ENCODE assay signal across 16 cellular contexts in genomic region chr17:10136258-10136981, GRCh38.
DNase-seq lines count a peak whose midpoint lies in the region; ATAC-seq and TF ChIP-seq lines count a peak whose summit lies in the region.
"Had no signal": no experiment of that assay in that cellular context is flagged by ENCODE, and none has a peak within 500 bp of the region (broad histone marks: within the 10 kb centered on the region; RNA-seq: fewer than 3 reads in every experiment).

No MANE protein-coding gene starts in this region.

- no peak for TF ChIP-seq CTCF in CD14-positive monocyte (IDR thresholded peaks at IDR 0.05)
- TF ChIP-seq CTCF in chondrocyte (IDR thresholded peaks at IDR 0.05): no peak
- no peak for TF ChIP-seq CTCF in left lung (IDR thresholded peaks at IDR 0.05)
- TF ChIP-seq CTCF in esophagus squamous epithelium (IDR thresholded peaks at IDR 0.05): no peak

- DNase-seq in CD14-positive monocyte (ENCODE audit: low spot score) (no peak), chondrocyte (ENCODE audit: low spot score) (no peak), left lung (no peak), esophagus squamous epithelium (lab: John Stamatoyannopoulos, UW) (no peak)
- DNase-seq in activated CD8-positive, alpha-beta memory T cell treated with anti-CD3 and anti-CD28 coated beads, Interleukin-2, amount 50 U/mL, for 48 hours: no peak
- DNase-seq in NK-92 treated with Interleukin-12 subunit alpha and Interleukin-12 subunit beta, amount 100 ng/mL, for 24 hours (lab: John Stamatoyannopoulos, UW): no peak
- DNase-seq: activated CD4-positive, alpha-beta T cell treated with anti-CD3 and anti-CD28 coated beads, Interleukin-2, amount 10 ng/mL, durations not matched to agents 24 days and 14 days; NCI-H1694; NCI-H446; RPMI8226; stimulated activated CD4-positive, alpha-beta T cell treated with anti-CD3 and anti-CD28 coated beads, Interleukin-12 subunit alpha, Interleukin-12 subunit beta, amount 100 ng/mL, for 4 hours; SW 1271; thyroid gland had no signal

- WGBS in esophagus squamous epithelium, 2 donors: 74 to 78% methylated on average over 15 of the region's 15 CpGs

- H3K4me3 Mint-ChIP-seq in CD14-positive monocyte: peak overlapping the region; percentile 46 to 79
- H3K4me3 Mint-ChIP-seq in chondrocyte (ENCODE audit: unreplicated experiment): no peak overlapping the region
- H3K4me3 Mint-ChIP-seq: activated CD4-positive, alpha-beta T cell treated with anti-CD3 and anti-CD28 coated beads, Interleukin-2, amount 10 ng/mL, durations not matched to agents 24 days and 14 days had no signal

- no peak for TF ChIP-seq POLR2A in esophagus squamous epithelium (IDR thresholded peaks at IDR 0.05)

- H3K9me3 ChIP-seq in left lung: no peaks in the 10 kb centered on the region
- no peaks in the 10 kb centered on the region for H3K9me3 ChIP-seq in esophagus squamous epithelium
- H3K9me3 ChIP-seq: thyroid gland had no signal

- H3K27ac ChIP-seq in left lung (peak overlapping the region in 1 of 2 donors; percentile 29), skin epidermis (peak overlapping the region in 11 of 21 experiments; percentile 1 to 80 (median 47)), esophagus squamous epithelium (peak overlapping the region in 2 of 4 donors; percentile 70)
- H3K27ac ChIP-seq: thyroid gland had no signal

- intact Hi-C loops in CD14-positive monocyte (cut with micrococcal nuclease) (no loop called here), left lung (cut with DNase I) (no loop called here), esophagus squamous epithelium (cut with DNase I) (no loop called here)

- ATAC-seq in left lung: peak; percentile 65
- no peak for ATAC-seq in HG03097 (IDR thresholded peaks at IDR 0.05; ENCODE audit: low FRiP score, unreplicated experiment)
- ATAC-seq: HepG2 had no signal

- H3K36me3 Mint-ChIP-seq in CD14-positive monocyte (peaks cover 4 to 10% of the 10 kb centered on the region in 2 donors), chondrocyte (ENCODE audit: low read depth) (no peaks in the 10 kb centered on the region)

- H3K36me3 ChIP-seq in left lung (no peaks in the 10 kb centered on the region), esophagus squamous epithelium (no peaks in the 10 kb centered on the region)
- H3K36me3 ChIP-seq: thyroid gland had no signal

- H3K4me3 ChIP-seq in left lung: no peak overlapping the region
- no peak overlapping the region for H3K4me3 ChIP-seq in skin epidermis
- peak overlapping the region in 1 of 4 donors; percentile 11 for H3K4me3 ChIP-seq in esophagus squamous epithelium
- H3K4me3 ChIP-seq: thyroid gland had no signal

- H3K27ac Mint-ChIP-seq in CD14-positive monocyte: peak overlapping the region; percentile 81 to 94 (median 92)
- H3K27ac Mint-ChIP-seq in chondrocyte (ENCODE audit: unreplicated experiment): peak overlapping the region; percentile 34
- H3K27ac Mint-ChIP-seq: activated CD4-positive, alpha-beta T cell treated with anti-CD3 and anti-CD28 coated beads, Interleukin-2, amount 10 ng/mL, durations not matched to agents 24 days and 14 days had no signal

- H3K4me1 Mint-ChIP-seq in CD14-positive monocyte (peaks cover 45% of the 10 kb centered on the region), chondrocyte (ENCODE audit: low read depth) (peaks cover 27% of the 10 kb centered on the region)

- H3K27me3 Mint-ChIP-seq in CD14-positive monocyte (ENCODE audit: low read depth in 3 of 3): peaks cover 0 to 8% (median 3%) of the 10 kb centered on the region in 3 donors
- H3K27me3 Mint-ChIP-seq in chondrocyte (ENCODE audit: low read depth): no peaks in the 10 kb centered on the region
- H3K27me3 Mint-ChIP-seq: activated CD4-positive, alpha-beta T cell treated with anti-CD3 and anti-CD28 coated beads, Interleukin-2, amount 10 ng/mL, durations not matched to agents 24 days and 14 days had no signal

- H3K9me3 Mint-ChIP-seq in CD14-positive monocyte (peaks cover 0 to 2% (median 0%) of the 10 kb centered on the region in 7 donors), chondrocyte (ENCODE audit: low read depth) (no peaks in the 10 kb centered on the region)
- H3K9me3 Mint-ChIP-seq: activated CD4-positive, alpha-beta T cell treated with anti-CD3 and anti-CD28 coated beads, Interleukin-2, amount 10 ng/mL, durations not matched to agents 24 days and 14 days had no signal

- H3K4me1 ChIP-seq in left lung (peaks cover 5 to 23% of the 10 kb centered on the region in 2 donors), esophagus squamous epithelium (peaks cover 0 to 18% (median 6%) of the 10 kb centered on the region in 3 donors)
- H3K4me1 ChIP-seq: thyroid gland had no signal

- H3K27me3 ChIP-seq in left lung (no peaks in the 10 kb centered on the region), esophagus squamous epithelium (no peaks in the 10 kb centered on the region)
- H3K27me3 ChIP-seq: thyroid gland had no signal
